10 cellular contexts compared by ENCODE assay signal in the genomic region with DNA sequence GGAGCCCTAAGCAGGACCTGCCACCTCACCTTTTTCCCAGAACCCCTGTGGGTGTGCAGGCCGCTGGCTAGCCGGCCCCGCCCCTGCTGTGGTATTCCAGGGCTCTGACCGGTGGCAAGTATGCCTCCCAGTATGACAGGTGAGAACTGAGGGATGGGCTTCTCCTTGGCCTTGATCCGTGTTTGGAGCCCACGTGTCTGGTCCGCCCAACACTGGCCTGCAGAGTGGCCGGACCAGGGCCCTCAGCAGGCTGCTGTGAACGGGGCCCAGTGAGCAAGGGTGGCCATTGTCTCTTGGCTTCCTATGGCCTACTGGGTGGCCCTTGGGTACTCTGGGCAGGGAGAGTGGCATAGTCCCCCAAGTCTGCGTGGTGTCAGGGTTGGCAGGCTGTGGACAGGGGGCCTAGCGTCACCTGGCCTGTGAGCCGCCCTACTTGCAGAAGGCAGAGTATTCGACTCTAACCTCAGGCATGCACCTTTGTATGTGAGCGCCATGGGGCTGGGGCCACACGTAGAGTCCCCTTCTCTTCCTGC. TPM values are rescaled to one million over a fixed set of nuclear protein-coding genes. Genes with fewer than 3 reads are reported as not detected.
DNase-seq lines count a peak whose midpoint lies in the region; ATAC-seq and TF ChIP-seq lines count a peak whose summit lies in the region.
"Had no signal": no experiment of that assay in that cellular context is flagged by ENCODE, and none has a peak within 500 bp of the region (broad histone marks: within the 10 kb centered on the region; RNA-seq: fewer than 3 reads in every experiment).

No MANE protein-coding gene starts in this region.

- H3K27ac ChIP-seq in suprapubic skin = no peak overlapping the region

- peak; percentile 60 for DNase-seq in activated CD8-positive, alpha-beta memory T cell treated with anti-CD3 and anti-CD28 coated beads for 24 hours
- no peak for DNase-seq in activated CD8-positive, alpha-beta memory T cell treated with anti-CD3 and anti-CD28 coated beads, Interleukin-2, amount 50 U/mL, for 4 hours
- DNase-seq in activated T-helper 1 cell treated with anti-CD3 and anti-CD28 coated beads, Interleukin-12 subunit alpha, Interleukin-12 subunit beta, Interleukin-2, Interleukin-4 antibody, amounts not matched to agents 30 ng/mL and 10 ng/mL and 1 ng/mL, durations not matched to agents 14 hours and 24 hours and 36 hours (ENCODE audit: low spot score) = no peak
- DNase-seq in kidney tubule cell (ENCODE audit: low spot score) (peak; percentile 30), suprapubic skin (ENCODE audit: low spot score in 2 of 2) (peak; percentile 48 to 71), GM03348 (ENCODE audit: low spot score) (no peak), superior temporal gyrus (ENCODE audit: extremely low spot score) (no peak)
- DNase-seq: NCI-H1048; stimulated activated CD4-positive, alpha-beta T cell treated with anti-CD3 and anti-CD28 coated beads, Interleukin-2, amount 100 ng/mL, for 48 hours had no signal

- H3K27me3 Mint-ChIP-seq in activated T-helper 1 cell treated with anti-CD3 and anti-CD28 coated beads, Interleukin-12 subunit alpha, Interleukin-12 subunit beta, Interleukin-2, Interleukin-4 antibody, amounts not matched to agents 30 ng/mL and 10 ng/mL and 1 ng/mL, durations not matched to agents 14 hours and 24 hours and 36 hours (ENCODE audit: insufficient read depth) = no peaks in the 10 kb centered on the region

- H3K4me1 ChIP-seq in suprapubic skin = peaks cover 67% of the 10 kb centered on the region

- intact Hi-C loops in activated T-helper 1 cell treated with anti-CD3 and anti-CD28 coated beads, Interleukin-12 subunit alpha, Interleukin-12 subunit beta, Interleukin-2, Interleukin-4 antibody, amounts not matched to agents 30 ng/mL and 10 ng/mL and 1 ng/mL, durations not matched to agents 14 hours and 24 hours and 36 hours (cut with micrococcal nuclease) = loop anchor here (5.0 to 10.0 kb wide), 7 partner anchors 135 to 1117 kb away; a partner anchor contains a TSS

- no peaks in the 10 kb centered on the region for H3K9me3 Mint-ChIP-seq in activated T-helper 1 cell treated with anti-CD3 and anti-CD28 coated beads, Interleukin-12 subunit alpha, Interleukin-12 subunit beta, Interleukin-2, Interleukin-4 antibody, amounts not matched to agents 30 ng/mL and 10 ng/mL and 1 ng/mL, durations not matched to agents 14 hours and 24 hours and 36 hours

- no peaks in the 10 kb centered on the region for H3K9me3 ChIP-seq in suprapubic skin

- H3K27ac Mint-ChIP-seq in activated T-helper 1 cell treated with anti-CD3 and anti-CD28 coated beads, Interleukin-12 subunit alpha, Interleukin-12 subunit beta, Interleukin-2, Interleukin-4 antibody, amounts not matched to agents 30 ng/mL and 10 ng/mL and 1 ng/mL, durations not matched to agents 14 hours and 24 hours and 36 hours = no peak overlapping the region

- TF ChIP-seq POLR2A in suprapubic skin (IDR thresholded peaks at IDR 0.05) = no peak

- peaks cover 48% of the 10 kb centered on the region for H3K4me1 Mint-ChIP-seq in activated T-helper 1 cell treated with anti-CD3 and anti-CD28 coated beads, Interleukin-12 subunit alpha, Interleukin-12 subunit beta, Interleukin-2, Interleukin-4 antibody, amounts not matched to agents 30 ng/mL and 10 ng/mL and 1 ng/mL, durations not matched to agents 14 hours and 24 hours and 36 hours (ENCODE audit: low read depth)

- H3K4me3 ChIP-seq in suprapubic skin = peak overlapping the region; percentile 61

- no peaks in the 10 kb centered on the region for H3K27me3 ChIP-seq in suprapubic skin

- peaks cover 36% of the 10 kb centered on the region for H3K36me3 ChIP-seq in suprapubic skin

- 90% methylated on average over 2 of the region's 15 CpGs for WGBS in suprapubic skin

- TF ChIP-seq CTCF in suprapubic skin (IDR thresholded peaks at IDR 0.05) = no peak

- TF ChIP-seq EP300 in suprapubic skin (IDR thresholded peaks at IDR 0.05) = no peak

- H3K4me3 Mint-ChIP-seq in activated T-helper 1 cell treated with anti-CD3 and anti-CD28 coated beads, Interleukin-12 subunit alpha, Interleukin-12 subunit beta, Interleukin-2, Interleukin-4 antibody, amounts not matched to agents 30 ng/mL and 10 ng/mL and 1 ng/mL, durations not matched to agents 14 hours and 24 hours and 36 hours = peak overlapping the region; percentile 83

- peaks cover 8% of the 10 kb centered on the region for H3K36me3 Mint-ChIP-seq in activated T-helper 1 cell treated with anti-CD3 and anti-CD28 coated beads, Interleukin-12 subunit alpha, Interleukin-12 subunit beta, Interleukin-2, Interleukin-4 antibody, amounts not matched to agents 30 ng/mL and 10 ng/mL and 1 ng/mL, durations not matched to agents 14 hours and 24 hours and 36 hours (ENCODE audit: low read depth)

- no peak for ATAC-seq in HG03342 (IDR thresholded peaks at IDR 0.05; ENCODE audit: unreplicated experiment)

RNA-seq across cellular contexts. Expression of a gene that starts 1.8 kb away (rescaled TPM):
- 61.8 and 62.8 TPM in 2 replicates for total RNA-seq in activated T-helper 1 cell treated with anti-CD3 and anti-CD28 coated beads, Interleukin-12 subunit alpha, Interleukin-12 subunit beta, Interleukin-2, Interleukin-4 antibody, amounts not matched to agents 30 ng/mL and 10 ng/mL and 1 ng/mL, durations not matched to agents 14 hours and 24 hours and 36 hours
- 100 to 1,000 TPM in 1 of 4 donors, 10 to 100 TPM in 3; 70.8 to 104 (median 72.6) TPM for total RNA-seq in suprapubic skin

RNA-seq across cellular contexts. Expression of a gene that starts 9.9 kb away (rescaled TPM):
- total RNA-seq in activated T-helper 1 cell treated with anti-CD3 and anti-CD28 coated beads, Interleukin-12 subunit alpha, Interleukin-12 subunit beta, Interleukin-2, Interleukin-4 antibody, amounts not matched to agents 30 ng/mL and 10 ng/mL and 1 ng/mL, durations not matched to agents 14 hours and 24 hours and 36 hours = 8.6 and 10.7 TPM in 2 replicates
- total RNA-seq in suprapubic skin = 10 to 100 TPM in 1 of 4 donors, 1 to 10 TPM in 3; 6.3 to 10.4 (median 8.3) TPM

RNA-seq across cellular contexts. Expression of a gene that starts 12.3 kb away (rescaled TPM):
- total RNA-seq in activated T-helper 1 cell treated with anti-CD3 and anti-CD28 coated beads, Interleukin-12 subunit alpha, Interleukin-12 subunit beta, Interleukin-2, Interleukin-4 antibody, amounts not matched to agents 30 ng/mL and 10 ng/mL and 1 ng/mL, durations not matched to agents 14 hours and 24 hours and 36 hours = 21.9 and 25.2 TPM in 2 replicates
- 10 to 100 TPM; 12.2 to 52.1 (median 23.0) TPM for total RNA-seq in suprapubic skin

RNA-seq across cellular contexts. Expression of a gene that starts 16.5 kb away (rescaled TPM):
- total RNA-seq in activated T-helper 1 cell treated with anti-CD3 and anti-CD28 coated beads, Interleukin-12 subunit alpha, Interleukin-12 subunit beta, Interleukin-2, Interleukin-4 antibody, amounts not matched to agents 30 ng/mL and 10 ng/mL and 1 ng/mL, durations not matched to agents 14 hours and 24 hours and 36 hours = 49.8 and 55.4 TPM in 2 replicates
- total RNA-seq in suprapubic skin = 10 to 100 TPM; 31.3 to 73.6 (median 37.9) TPM

RNA-seq across cellular contexts. Expression of a gene that starts 55.2 kb away (rescaled TPM):
- total RNA-seq in activated T-helper 1 cell treated with anti-CD3 and anti-CD28 coated beads, Interleukin-12 subunit alpha, Interleukin-12 subunit beta, Interleukin-2, Interleukin-4 antibody, amounts not matched to agents 30 ng/mL and 10 ng/mL and 1 ng/mL, durations not matched to agents 14 hours and 24 hours and 36 hours = 7.6 and 8.2 TPM in 2 replicates
- total RNA-seq in suprapubic skin = 1 to 10 TPM; 1.4 to 7.5 (median 2.5) TPM

Comparison
In these comparisons a context has a peak if more than half of its experiments do, and no peak if none do; other contexts are left out.
1. DNase-seq: peak in activated CD8-positive, alpha-beta memory T cell treated with anti-CD3 and anti-CD28 coated beads for 24 hours (single experiment), kidney tubule cell (single experiment) and suprapubic skin (2 of 2); none in activated CD8-positive, alpha-beta memory T cell treated with anti-CD3 and anti-CD28 coated beads, Interleukin-2, amount 50 U/mL, for 4 hours (single experiment), activated T-helper 1 cell treated with anti-CD3 and anti-CD28 coated beads, Interleukin-12 subunit alpha, Interleukin-12 subunit beta, Interleukin-2, Interleukin-4 antibody, amounts not matched to agents 30 ng/mL and 10 ng/mL and 1 ng/mL, durations not matched to agents 14 hours and 24 hours and 36 hours (single experiment), GM03348 (single experiment) and superior temporal gyrus (single experiment).